ENCODE assay signal across 8 cellular contexts in genomic region chr16:56519459-56520250, GRCh38. TPM values are rescaled to one million over a fixed set of nuclear protein-coding genes. Genes with fewer than 3 reads are reported as not detected.
DNase-seq lines count a peak whose midpoint lies in the region; ATAC-seq and TF ChIP-seq lines count a peak whose summit lies in the region.

A gene with protein sequence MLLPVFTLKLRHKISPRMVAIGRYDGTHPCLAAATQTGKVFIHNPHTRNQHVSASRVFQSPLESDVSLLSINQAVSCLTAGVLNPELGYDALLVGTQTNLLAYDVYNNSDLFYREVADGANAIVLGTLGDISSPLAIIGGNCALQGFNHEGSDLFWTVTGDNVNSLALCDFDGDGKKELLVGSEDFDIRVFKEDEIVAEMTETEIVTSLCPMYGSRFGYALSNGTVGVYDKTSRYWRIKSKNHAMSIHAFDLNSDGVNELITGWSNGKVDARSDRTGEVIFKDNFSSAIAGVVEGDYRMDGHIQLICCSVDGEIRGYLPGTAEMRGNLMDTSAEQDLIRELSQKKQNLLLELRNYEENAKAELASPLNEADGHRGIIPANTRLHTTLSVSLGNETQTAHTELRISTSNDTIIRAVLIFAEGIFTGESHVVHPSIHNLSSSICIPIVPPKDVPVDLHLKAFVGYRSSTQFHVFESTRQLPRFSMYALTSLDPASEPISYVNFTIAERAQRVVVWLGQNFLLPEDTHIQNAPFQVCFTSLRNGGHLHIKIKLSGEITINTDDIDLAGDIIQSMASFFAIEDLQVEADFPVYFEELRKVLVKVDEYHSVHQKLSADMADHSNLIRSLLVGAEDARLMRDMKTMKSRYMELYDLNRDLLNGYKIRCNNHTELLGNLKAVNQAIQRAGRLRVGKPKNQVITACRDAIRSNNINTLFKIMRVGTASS (minus strand): TSS chr16:56520024. CDS start chr16:56519862, 162 bp downstream.

- H3K4me3 ChIP-seq in right atrium auricular region (peak within 1 kb of the TSS; percentile 74 to 94), psoas muscle (peak within 1 kb of the TSS; percentile 98), urinary bladder (ENCODE audit: low read depth, low read length) (peak within 1 kb of the TSS; percentile 85)

- WGBS in psoas muscle, 3 donors = 0 to 1% (median 0%) methylated on average over 62 to 65 of the region's 65 CpGs
- under 1% methylated on average over 65 of the region's 65 CpGs for WGBS in urinary bladder

- peak within 1 kb of the TSS; percentile 89 to 92 for H3K27ac ChIP-seq in right atrium auricular region
- peak within 1 kb of the TSS; percentile 87 for H3K27ac ChIP-seq in psoas muscle
- peak within 1 kb of the TSS; percentile 90 for H3K27ac ChIP-seq in urinary bladder (ENCODE audit: low read depth)

- H3K9me3 ChIP-seq in right atrium auricular region = no peaks in the 10 kb centered on the region
- no peaks in the 10 kb centered on the region for H3K9me3 ChIP-seq in psoas muscle

- DNase-seq in NCI-H1694 (lab: John Stamatoyannopoulos, UW) (peak; percentile 28), anterior cingulate cortex (lab: John Stamatoyannopoulos, UW) (peak in 57 of 58 donors; percentile 60 to 95 (median 87)), right atrium auricular region (ENCODE audit: low spot score) (peak; percentile 82), psoas muscle (peak; percentile 93 to 95)

- ATAC-seq in GM18498 (IDR thresholded peaks at IDR 0.05; ENCODE audit: unreplicated experiment) = peak; percentile 87
- peak; percentile 90 for ATAC-seq in HG02885 (IDR thresholded peaks at IDR 0.05; ENCODE audit: poor library complexity, unreplicated experiment)
- peak; percentile 93 to 96 (median 94) for ATAC-seq in psoas muscle

- intact Hi-C loops in T-helper 2 cell treated with Interferon-gamma antibody and Interleukin-4, amounts not matched to agents 100 ng/mL and 5 ng/mL, for 36 hours (cut with micrococcal nuclease) = loop anchor here (1.0 kb wide), 1 partner anchor 210 kb away; no protein-coding TSS in a partner anchor
- intact Hi-C loops in psoas muscle (cut with DNase I) = loop anchor here in 1 of 2 donors (5.0 to 10.0 kb wide), 2 partner anchors 83 to 185 kb away; no protein-coding TSS in a partner anchor

- H3K27me3 ChIP-seq in right atrium auricular region = no peaks in the 10 kb centered on the region
- H3K27me3 ChIP-seq in psoas muscle (ENCODE audit: insufficient read depth in 3 of 3, low read length in 2 of 3) = no peaks in the 10 kb centered on the region

- TF ChIP-seq CTCF in right atrium auricular region (IDR thresholded peaks at IDR 0.05) = no peak
- TF ChIP-seq CTCF in psoas muscle (IDR thresholded peaks at IDR 0.05) = no peak

- no peaks in the 10 kb centered on the region for H3K36me3 ChIP-seq in right atrium auricular region
- H3K36me3 ChIP-seq in psoas muscle (ENCODE audit: insufficient read depth in 1 of 2, low read depth in 1 of 2) = no peaks in the 10 kb centered on the region
- no peaks in the 10 kb centered on the region for H3K36me3 ChIP-seq in urinary bladder (ENCODE audit: insufficient read depth)

- H3K4me1 ChIP-seq in right atrium auricular region = peaks cover 0 to 29% of the 10 kb centered on the region in 2 donors
- peaks cover 22% of the 10 kb centered on the region for H3K4me1 ChIP-seq in psoas muscle
- H3K4me1 ChIP-seq in urinary bladder (ENCODE audit: insufficient read depth) = no peaks in the 10 kb centered on the region

RNA-seq across cellular contexts. Expression of the gene that starts here (rescaled TPM):
- total RNA-seq in T-helper 2 cell treated with Interferon-gamma antibody and Interleukin-4, amounts not matched to agents 100 ng/mL and 5 ng/mL, for 36 hours = 12.5 and 15.8 TPM in 2 replicates
- 10 to 100 TPM; 28.6 to 49.6 TPM for total RNA-seq in right atrium auricular region
- 10 to 100 TPM; 29.1 to 70.6 (median 39.9) TPM for total RNA-seq in psoas muscle
- 10 to 100 TPM; 19.1 to 31.0 (median 30.3) TPM for polyA plus RNA-seq in psoas muscle
- total RNA-seq in urinary bladder = 83.1 TPM
- 34.5 TPM for polyA plus RNA-seq in urinary bladder

Comparison
In these comparisons a context has a peak if more than half of its experiments do, and no peak if none do; other contexts are left out.
1. Peak in every context shown above with its lines: DNase-seq, ATAC-seq, H3K4me3 ChIP-seq and H3K27ac ChIP-seq.
2. DNase-seq: peak in every context shown above with its lines; median percentile 94 in psoas muscle; 87 in anterior cingulate cortex; 82 in right atrium auricular region; 28 in NCI-H1694.